8 cellular contexts compared by ENCODE assay signal in the genomic region with DNA sequence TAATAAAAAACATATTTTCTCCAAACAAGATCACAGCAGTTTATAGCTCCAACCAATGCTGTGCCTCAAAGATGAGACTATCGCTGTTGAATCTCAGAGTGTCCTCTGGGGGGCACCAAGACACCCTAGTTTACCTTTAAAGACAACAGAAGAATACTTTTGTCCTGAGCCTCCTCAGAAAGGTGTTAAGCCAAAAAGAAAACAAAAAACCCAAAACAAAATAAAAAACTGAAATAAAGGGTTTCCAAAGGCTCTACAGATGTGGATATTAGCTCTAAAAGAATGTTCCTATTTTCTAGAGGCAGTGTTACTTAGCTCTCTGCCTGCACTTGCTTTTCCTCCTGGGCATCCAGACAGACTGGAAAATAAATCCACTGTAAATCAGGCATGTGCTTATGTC.
A peak's percentile ranks its signal among the peaks of the same experiment; 100 is the strongest.
DNase-seq lines count a peak whose midpoint lies in the region; ATAC-seq and TF ChIP-seq lines count a peak whose summit lies in the region.

No MANE protein-coding gene starts in this region.

- H3K9ac ChIP-seq in colonic mucosa (ENCODE audit: low read depth in 2 of 2, low read length in 2 of 2), result no peak overlapping the region

- H3K36me3 ChIP-seq in HEK293 (ENCODE audit: control insufficient read depth in 2 of 2, insufficient read depth in 1 of 2, low read length in 2 of 2), result peaks cover 0 to 13% of the 10 kb centered on the region in 2 experiments; a peak in 2 of 3 replicates
- no peaks in the 10 kb centered on the region for H3K36me3 ChIP-seq in colonic mucosa
- H3K36me3 ChIP-seq in right lobe of liver, result no peaks in the 10 kb centered on the region

- peak; percentile 39 for DNase-seq in Caki2 (ENCODE audit: low read depth)
- DNase-seq in NCI-H2196 treated with DMSO at 0.1 percent for 48 hours (lab: John Stamatoyannopoulos, UW; ENCODE audit: unreplicated experiment), result peak; percentile 2
- DNase-seq in activated CD4-positive, alpha-beta T cell treated with anti-CD3 and anti-CD28 coated beads for 36 hours, result peak; percentile 77
- DNase-seq in colonic mucosa, result peak; percentile 74
- peak in 1 of 3 donors; percentile 51 for DNase-seq in right lobe of liver
- DNase-seq in stimulated activated CD4-positive, alpha-beta T cell treated with anti-CD3 and anti-CD28 coated beads, TNF-alpha, amount 100 ng/mL, for 48 hours (ENCODE audit: low read depth in 3 of 3), result peak; percentile 8 to 27 (median 25)

- peaks cover 22% of the 10 kb centered on the region for H3K4me1 Mint-ChIP-seq in activated CD4-positive, alpha-beta T cell treated with anti-CD3 and anti-CD28 coated beads for 36 hours

- TF ChIP-seq CTCF in HEK293 (tag by site-specific recombination; IDR thresholded peaks at IDR 0.05) (peak; percentile 58; the same call in 1 of the 2 replicates), colonic mucosa (IDR thresholded peaks at IDR 0.05) (peak; percentile 60), right lobe of liver (IDR thresholded peaks at IDR 0.05) (peak; percentile 67 to 87 (median 78))

- intact Hi-C loops in activated CD4-positive, alpha-beta T cell treated with anti-CD3 and anti-CD28 coated beads for 36 hours (cut with DNase I, micrococcal nuclease), result loop anchor here (1.0 to 10.0 kb wide), 4 partner anchors 132 to 383 kb away; no protein-coding TSS in a partner anchor
- intact Hi-C loops in colonic mucosa (cut with DNase I), result loop anchor here (2.0 to 10.0 kb wide), 2 partner anchors 272 to 382 kb away; no protein-coding TSS in a partner anchor
- intact Hi-C loops in right lobe of liver (cut with DNase I), result loop anchor here in 1 of 2 donors (10.0 kb wide), 1 partner anchor 272 kb away; no protein-coding TSS in a partner anchor

- H3K27me3 ChIP-seq in colonic mucosa (no peaks in the 10 kb centered on the region), right lobe of liver (no peaks in the 10 kb centered on the region)

- H3K9me3 ChIP-seq in HEK293 (ENCODE audit: control insufficient read depth, insufficient read depth, low read depth, low read length), result no peaks in the 10 kb centered on the region
- H3K9me3 ChIP-seq in colonic mucosa, result no peaks in the 10 kb centered on the region
- no peaks in the 10 kb centered on the region for H3K9me3 ChIP-seq in right lobe of liver

- H3K4me3 ChIP-seq in HEK293 (ENCODE audit: low read depth, low read length) (no peak overlapping the region), colonic mucosa (no peak overlapping the region), right lobe of liver (no peak overlapping the region)

- peaks cover 19% of the 10 kb centered on the region for H3K36me3 Mint-ChIP-seq in activated CD4-positive, alpha-beta T cell treated with anti-CD3 and anti-CD28 coated beads for 36 hours (ENCODE audit: low read depth)

- no peaks in the 10 kb centered on the region for H3K9me3 Mint-ChIP-seq in activated CD4-positive, alpha-beta T cell treated with anti-CD3 and anti-CD28 coated beads for 36 hours (ENCODE audit: low read depth)

- CTCF ChIA-PET in HEK293 (lab: Yijun Ruan, JAX), result interaction anchor here (0.5 to 6.1 kb wide), 31 partner anchors 9 to 388 kb away, joined by 3 to 169 read pairs (median 3); partner anchors contain the start of gene RPS6KA5
- CTCF ChIA-PET in activated CD4-positive, alpha-beta T cell treated with anti-CD3 and anti-CD28 coated beads for 36 hours (lab: Charles Lee), result interaction anchor here (0.5 to 6.1 kb wide), 50 partner anchors 9 to 387 kb away, joined by 3 to 198 read pairs (median 4); partner anchors contain the start of genes DGLUCY and GPR68

- no peaks in the 10 kb centered on the region for H3K4me1 ChIP-seq in HEK293 (ENCODE audit: control insufficient read depth, insufficient read depth, low read length)
- H3K4me1 ChIP-seq in colonic mucosa, result no peaks in the 10 kb centered on the region
- H3K4me1 ChIP-seq in right lobe of liver, result no peaks in the 10 kb centered on the region

- H3K27me3 Mint-ChIP-seq in activated CD4-positive, alpha-beta T cell treated with anti-CD3 and anti-CD28 coated beads for 36 hours, result no peaks in the 10 kb centered on the region

- in situ Hi-C loops in Caki2 (cut with HindIII; ENCODE audit: low pct_unique_long_range_greater_than_20kb, low sequenced_read_pairs), result no loop called here

- POLR2A ChIA-PET in HEK293 (lab: Yijun Ruan, JAX), result interaction anchor here (1.3 kb wide), 1 partner anchor 270 kb away, joined by 4 read pairs; no protein-coding TSS in a partner anchor
- POLR2A ChIA-PET in activated CD4-positive, alpha-beta T cell treated with anti-CD3 and anti-CD28 coated beads for 36 hours (lab: Charles Lee), result interaction anchor here (0.6 kb wide), 1 partner anchor 246 kb away, joined by 4 read pairs; no protein-coding TSS in a partner anchor

- H3K27ac Mint-ChIP-seq in activated CD4-positive, alpha-beta T cell treated with anti-CD3 and anti-CD28 coated beads for 36 hours, result no peak overlapping the region

- H3K27ac ChIP-seq in HEK293 (ENCODE audit: extremely low read depth, low read depth, low read length), result no peak overlapping the region
- H3K27ac ChIP-seq in colonic mucosa, result no peak overlapping the region
- H3K27ac ChIP-seq in right lobe of liver, result no peak overlapping the region

- H3K4me3 Mint-ChIP-seq in activated CD4-positive, alpha-beta T cell treated with anti-CD3 and anti-CD28 coated beads for 36 hours, result no peak overlapping the region

- 0% methylated on average over 1 of the region's 1 CpG for WGBS in right lobe of liver (ENCODE audit: insufficient coverage, low coverage, low lambda C conversion rate, missing lambda C conversion rate)

- ATAC-seq in activated CD4-positive, alpha-beta T cell treated with anti-CD3 and anti-CD28 coated beads for 36 hours, result peak; percentile 86
- ATAC-seq in right lobe of liver (peak; percentile 92 to 97 (median 94)), GM18519 (IDR thresholded peaks at IDR 0.05; ENCODE audit: low FRiP score, unreplicated experiment) (no peak)

- TF ChIP-seq POLR2A in right lobe of liver (IDR thresholded peaks at IDR 0.05), result no peak

TF ChIP-seq in HEK293, 187 proteins besides CTCF, POLR2A, EP300 and RAD21:
- 0 out of 2 replicates have a peak, but pooled peaks have one; percentile 24 for TF ChIP-seq ZNF335 (tag by site-specific recombination; conservative IDR thresholded peaks at IDR 0.05)
- TF ChIP-seq SP3 (tag by site-specific recombination; IDR thresholded peaks at IDR 0.05), result no peak
- TF ChIP-seq ZNF514 (tag by site-specific recombination; IDR thresholded peaks at IDR 0.05), result no peak
- no peak for TF ChIP-seq KLF8 (tag by site-specific recombination; IDR thresholded peaks at IDR 0.05)
- no peak for TF ChIP-seq GLIS2 (tag by site-specific recombination; IDR thresholded peaks at IDR 0.05)
- TF ChIP-seq ZNF785 (tag by site-specific recombination; IDR thresholded peaks at IDR 0.05), result no peak
- TF ChIP-seq REPIN1 (tag by site-specific recombination; IDR thresholded peaks at IDR 0.05; ENCODE audit: low read depth), result no peak
- TF ChIP-seq ZBTB17 (tag by site-specific recombination; IDR thresholded peaks at IDR 0.05), result no peak
- no peak for TF ChIP-seq ZNF223 (tag by site-specific recombination; IDR thresholded peaks at IDR 0.05)
- TF ChIP-seq EGR2 (tag by site-specific recombination; IDR thresholded peaks at IDR 0.05; ENCODE audit: low read depth), result no peak
- TF ChIP-seq AEBP2 (tag by site-specific recombination; IDR thresholded peaks at IDR 0.05; ENCODE audit: borderline replicate concordance), result no peak
- no peak for TF ChIP-seq SP7 (tag by site-specific recombination; IDR thresholded peaks at IDR 0.05)
- no peak for TF ChIP-seq ZNF138 (tag by site-specific recombination; IDR thresholded peaks at IDR 0.05; ENCODE audit: borderline replicate concordance)
- TF ChIP-seq, protein P1, sequence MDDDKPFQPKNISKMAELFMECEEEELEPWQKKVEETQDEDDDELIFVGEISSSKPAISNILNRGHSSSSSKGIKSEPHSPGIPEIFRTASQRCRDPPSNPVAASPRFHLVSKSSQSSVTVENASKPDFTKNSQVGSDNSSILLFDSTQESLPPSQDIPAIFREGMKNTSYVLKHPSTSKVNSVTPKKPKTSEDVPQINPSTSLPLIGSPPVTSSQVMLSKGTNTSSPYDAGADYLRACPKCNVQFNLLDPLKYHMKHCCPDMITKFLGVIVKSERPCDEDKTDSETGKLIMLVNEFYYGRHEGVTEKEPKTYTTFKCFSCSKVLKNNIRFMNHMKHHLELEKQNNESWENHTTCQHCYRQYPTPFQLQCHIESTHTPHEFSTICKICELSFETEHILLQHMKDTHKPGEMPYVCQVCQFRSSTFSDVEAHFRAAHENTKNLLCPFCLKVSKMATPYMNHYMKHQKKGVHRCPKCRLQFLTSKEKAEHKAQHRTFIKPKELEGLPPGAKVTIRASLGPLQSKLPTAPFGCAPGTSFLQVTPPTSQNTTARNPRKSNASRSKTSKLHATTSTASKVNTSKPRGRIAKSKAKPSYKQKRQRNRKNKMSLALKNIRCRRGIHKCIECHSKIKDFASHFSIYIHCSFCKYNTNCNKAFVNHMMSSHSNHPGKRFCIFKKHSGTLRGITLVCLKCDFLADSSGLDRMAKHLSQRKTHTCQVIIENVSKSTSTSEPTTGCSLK (tag by site-specific recombination; IDR thresholded peaks at IDR 0.05), result no peak
- TF ChIP-seq ZNF654 (tag by site-specific recombination; IDR thresholded peaks at IDR 0.05; ENCODE audit: low read depth), result peak; percentile 70
- no peak for TF ChIP-seq ZNF596 (tag by site-specific recombination; IDR thresholded peaks at IDR 0.05)
- TF ChIP-seq ZNF19 (tag by site-specific recombination; IDR thresholded peaks at IDR 0.05; ENCODE audit: low read depth), result no peak
- TF ChIP-seq ZNF670 (tag by site-specific recombination; IDR thresholded peaks at IDR 0.05; ENCODE audit: low read depth), result no peak
- no peak for TF ChIP-seq ZFP69B (tag by site-specific recombination; IDR thresholded peaks at IDR 0.05)
- TF ChIP-seq ZNF24 (tag by site-specific recombination; IDR thresholded peaks at IDR 0.05), result no peak
- 0 out of 2 replicates have a peak, but pooled peaks have one; percentile 26 for TF ChIP-seq ZNF660 (tag by site-specific recombination; IDR thresholded peaks at IDR 0.05)
